Comparison of ENCODE assay signal across 8 cellular contexts in genomic region chr4:73258668-73259551, GRCh38. TPM values are rescaled to one million over a fixed set of nuclear protein-coding genes. Genes with fewer than 3 reads are reported as not detected.
DNase-seq lines count a peak whose midpoint lies in the region; ATAC-seq, FAIRE-seq and TF ChIP-seq lines count a peak whose summit lies in the region.

Gene ANKRD17, minus strand, starts transcription at chr4:73258798. Its CDS starts 130 bp downstream, at chr4:73258668.

- peak within 1 kb of the TSS; percentile 100 for H3K27ac Mint-ChIP-seq in T-cell

- H3K36me3 ChIP-seq in adrenal gland (replicated peaks in 1 of 2) = no peaks in the 10 kb centered on the region
- peaks cover 0 to 10% (median 0%) of the 10 kb centered on the region in 9 donors for H3K36me3 ChIP-seq in heart right ventricle
- H3K36me3 ChIP-seq in upper lobe of right lung = no peaks in the 10 kb centered on the region

- peak; percentile 75 for ATAC-seq in HG02840 (IDR thresholded peaks at IDR 0.05; ENCODE audit: low FRiP score, unreplicated experiment)
- peak; percentile 74 to 80 (median 77) for ATAC-seq in T-cell (replicated peaks in 1 of 4)
- ATAC-seq in heart right ventricle = peak; percentile 91 to 96 (median 93)
- ATAC-seq in upper lobe of right lung = peak; percentile 92

- WGBS in adrenal gland, 4 donors = 0 to 1% (median 0%) methylated on average over 37 to 79 of the region's 79 CpGs
- WGBS in heart right ventricle, 2 donors = 0% methylated on average over 77 to 78 of the region's 79 CpGs

- POLR2A ChIA-PET in T-cell (lab: Charles Lee) = interaction anchor here (0.5 to 4.0 kb wide), 12 partner anchors 10 to 192 kb away, joined by 3 to 31 read pairs (median 4); partner anchors contain the start of gene COX18 (in 2 of the 2)

- H3K4me3 ChIP-seq in adrenal gland = peak within 1 kb of the TSS; percentile 38 to 98 (median 85)
- peak within 1 kb of the TSS; percentile 68 to 96 (median 82) for H3K4me3 ChIP-seq in heart right ventricle
- H3K4me3 ChIP-seq in upper lobe of right lung = peak within 1 kb of the TSS; percentile 85

- FAIRE-seq in GM12891 (lab: Jason Lieb, UNC) = peak; percentile 97

- TF ChIP-seq CTCF in adrenal gland (IDR thresholded peaks at IDR 0.05) (peak in 5 of 6 experiments; percentile 21 to 57 (median 50)), heart right ventricle (IDR thresholded peaks at IDR 0.05) (peak in 5 of 9 donors; percentile 18 to 30 (median 27)), upper lobe of right lung (IDR thresholded peaks at IDR 0.05) (peak; percentile 22)

- intact Hi-C loops in adrenal gland (cut with DNase I) (loop anchor here (10.0 kb wide), 2 partner anchors 104 to 194 kb away; partner anchors contain the start of gene COX18 (in 1 of the 2)), heart right ventricle (cut with DNase I) (loop anchor here in 8 of 10 donors (1.0 to 10.0 kb wide), 13 partner anchors 37 to 192 kb away; partner anchors contain the start of gene COX18 (in 6 of the 8)), posterior vena cava (cut with DNase I) (loop anchor here in 1 of 2 donors (10.0 kb wide), 1 partner anchor 114 kb away; no protein-coding TSS in a partner anchor), upper lobe of right lung (cut with DNase I) (loop anchor here (10.0 kb wide), 1 partner anchor 124 kb away; no protein-coding TSS in a partner anchor)

- H3K4me1 Mint-ChIP-seq in T-cell = peaks cover 65 to 73% (median 69%) of the 10 kb centered on the region in 3 donors

- H3K9me3 ChIP-seq in adrenal gland (replicated peaks in 1 of 3) (no peaks in the 10 kb centered on the region), heart right ventricle (no peaks in the 10 kb centered on the region), upper lobe of right lung (no peaks in the 10 kb centered on the region)

- CTCF ChIA-PET in T-cell (lab: Charles Lee) = interaction anchor here (0.6 to 4.3 kb wide), 10 partner anchors 9 to 963 kb away, joined by 3 to 49 read pairs (median 6); partner anchors contain the start of gene COX18 (in 1 of the 2)

- H3K4me3 Mint-ChIP-seq in T-cell = peak within 1 kb of the TSS; percentile 90 to 99 (median 99)

- peaks cover 24 to 40% of the 10 kb centered on the region in 2 donors for H3K4me1 ChIP-seq in adrenal gland (replicated peaks in 1 of 2)
- peaks cover 0 to 65% (median 50%) of the 10 kb centered on the region in 9 donors for H3K4me1 ChIP-seq in heart right ventricle
- peaks cover 36% of the 10 kb centered on the region for H3K4me1 ChIP-seq in upper lobe of right lung

- no peaks in the 10 kb centered on the region for H3K27me3 Mint-ChIP-seq in T-cell

- no peaks in the 10 kb centered on the region for H3K27me3 ChIP-seq in adrenal gland
- no peaks in the 10 kb centered on the region for H3K27me3 ChIP-seq in heart right ventricle
- H3K27me3 ChIP-seq in upper lobe of right lung = no peaks in the 10 kb centered on the region

- peak; percentile 95 for TF ChIP-seq POLR2A in GM12891 (IDR thresholded peaks at IDR 0.05; ENCODE audit: low read depth, low read length)
- peak; percentile 81 to 94 for TF ChIP-seq POLR2A in adrenal gland (IDR thresholded peaks at IDR 0.05)

- H3K9me3 Mint-ChIP-seq in T-cell = no peaks in the 10 kb centered on the region

- peaks cover 8% of the 10 kb centered on the region for H3K36me3 Mint-ChIP-seq in T-cell

- DNase-seq in GM12891 (ENCODE audit: insufficient read length, low spot score) = peak; percentile 57
- peak; percentile 51 for DNase-seq in NCI-H1436 treated with DMSO at 0.1 percent for 48 hours (lab: John Stamatoyannopoulos, UW)
- peak; percentile 77 to 92 (median 86) for DNase-seq in T-cell
- DNase-seq in adrenal gland = peak; percentile 92 to 97 (median 95)
- DNase-seq in heart right ventricle = peak; percentile 90 to 93
- DNase-seq in posterior vena cava (ENCODE audit: low spot score) = peak; percentile 98
- peak; percentile 97 for DNase-seq in upper lobe of right lung

- H3K27ac ChIP-seq in adrenal gland (peak within 1 kb of the TSS; percentile 97 to 99 (median 99)), heart right ventricle (peak within 1 kb of the TSS; percentile 93 to 100 (median 98)), upper lobe of right lung (peak within 1 kb of the TSS; percentile 99)

TF ChIP-seq in GM12891, 5 proteins besides CTCF, POLR2A, EP300 and RAD21:
- TF ChIP-seq TAF1 (IDR thresholded peaks at IDR 0.05; ENCODE audit: low read depth, low read length) (peak; percentile 81), PAX5 (IDR thresholded peaks at IDR 0.05; ENCODE audit: insufficient read depth, low read length, severe bottlenecking) (no peak), SPI1 (IDR thresholded peaks at IDR 0.05; ENCODE audit: low read depth, low read length) (peak; percentile 69), POLR2AphosphoS5 (IDR thresholded peaks at IDR 0.05; ENCODE audit: low read depth, low read length) (peak; percentile 95), POU2F2 (IDR thresholded peaks at IDR 0.05; ENCODE audit: low read depth, low read length) (peak; percentile 35; the same call in 1 of the 2 replicates)

RNA-seq across cellular contexts. Expression of gene ANKRD17, which starts in this region (rescaled TPM):
- polyA plus RNA-seq in GM12891 (2012; ENCODE audit: low read depth, missing spikeins) = 18.2 TPM
- total RNA-seq in T-cell (10 to 100 TPM; 48.6 to 63.8 (median 51.8) TPM), adrenal gland (10 to 100 TPM; 37.7 to 57.1 (median 51.3) TPM), heart right ventricle (10 to 100 TPM; 47.4 to 71.7 (median 63.7) TPM), posterior vena cava (10 to 100 TPM; 44.9 to 50.5 TPM), upper lobe of right lung (61.5 TPM)
- polyA plus RNA-seq in adrenal gland (10 to 100 TPM; 13.3 to 52.8 (median 14.5) TPM), heart right ventricle (10 to 100 TPM; 13.5 to 27.3 TPM)

Comparison
In these comparisons a context has a peak if more than half of its experiments do, and no peak if none do; other contexts are left out.
1. Peak in every context shown above with its lines: DNase-seq, ATAC-seq, H3K4me3 ChIP-seq and H3K27ac ChIP-seq.